Comparison of ENCODE assay signal across 1 cellular context in the genomic region with DNA sequence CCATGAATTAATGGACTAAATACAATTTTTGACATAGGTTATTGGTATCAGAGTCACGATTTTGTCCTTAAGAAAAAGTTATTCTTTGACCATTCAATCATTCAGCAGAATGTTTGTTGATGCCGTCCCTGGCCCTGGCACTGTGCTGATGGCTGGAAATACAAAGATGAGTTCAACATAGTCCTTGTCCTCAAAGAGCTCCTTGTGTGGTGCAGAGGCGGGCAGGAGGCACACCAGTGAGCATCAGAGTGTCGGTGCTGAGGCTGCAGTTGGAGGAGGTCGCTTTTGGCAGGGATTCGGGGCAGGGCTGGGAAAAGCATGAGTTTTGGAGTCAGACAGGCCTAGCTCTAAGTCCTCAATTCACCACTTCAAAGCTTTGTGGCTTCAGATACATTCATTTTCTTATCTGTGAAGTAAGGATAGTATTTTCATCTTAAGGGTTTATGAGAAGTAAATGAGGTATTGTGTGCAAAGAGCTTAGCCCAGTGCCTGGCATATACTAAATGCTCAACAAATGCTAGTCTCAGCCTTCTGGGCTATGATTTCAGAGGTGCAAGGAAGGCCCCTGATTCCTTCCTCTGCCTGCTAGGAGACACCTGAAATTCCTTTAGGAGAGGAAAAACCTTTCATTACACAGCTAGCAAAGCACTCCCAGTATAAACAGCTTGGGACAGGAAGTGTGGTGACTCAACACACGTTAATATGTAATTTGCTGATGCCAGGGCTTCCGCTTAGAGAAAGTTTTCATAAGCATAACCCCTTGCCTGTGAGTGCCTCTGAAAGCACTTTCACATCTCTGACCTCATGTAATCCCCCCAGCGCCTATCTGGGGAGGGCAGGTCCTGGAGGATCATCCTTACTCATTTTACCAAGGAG.
TF ChIP-seq lines count a peak whose summit lies in the region.

No MANE protein-coding gene starts in this region.

TF ChIP-seq in H1, 55 proteins besides CTCF, POLR2A, EP300 and RAD21 (continued from another document):
- no peak for TF ChIP-seq CEBPB (IDR thresholded peaks at IDR 0.05; ENCODE audit: low read depth, low read length)
